8 cellular contexts compared by ENCODE assay signal in the genomic region with DNA sequence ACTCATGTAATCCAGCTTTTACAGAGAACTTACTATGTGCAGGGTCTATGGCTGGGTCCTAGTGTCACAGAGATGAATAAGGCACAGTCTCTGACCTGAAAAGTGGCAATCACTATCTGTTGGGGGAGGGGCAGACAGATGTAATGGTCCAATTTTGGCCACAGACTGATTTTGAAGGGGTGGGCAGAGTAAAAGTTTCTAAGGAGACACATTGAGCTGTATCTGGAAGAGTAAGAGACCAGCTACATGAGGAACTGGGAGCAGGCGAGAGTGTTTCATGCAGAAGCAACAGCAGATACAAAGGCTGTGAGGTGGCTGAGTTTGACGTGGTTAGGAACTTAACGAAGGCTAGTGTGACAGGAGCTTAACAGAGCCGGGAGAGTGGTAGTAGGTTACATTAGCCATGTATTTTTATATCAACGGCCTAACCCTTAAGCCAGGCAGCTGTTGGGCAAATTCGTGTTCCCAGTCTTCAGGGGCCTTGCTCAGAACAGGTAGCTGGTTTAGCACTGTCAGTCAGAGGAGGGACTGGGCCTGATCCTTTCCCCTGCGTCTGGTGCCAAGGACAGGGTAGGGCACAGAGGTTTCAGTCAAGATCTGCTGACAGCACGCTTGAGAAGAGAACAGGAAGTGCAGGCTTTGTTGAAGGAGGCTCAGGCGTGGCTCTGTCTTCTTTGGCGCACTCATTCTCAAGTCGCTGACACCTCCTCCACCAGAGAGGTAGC. TPM values are rescaled to one million over a fixed set of nuclear protein-coding genes. Genes with fewer than 3 reads are reported as not detected.
DNase-seq lines count a peak whose midpoint lies in the region; ATAC-seq and TF ChIP-seq lines count a peak whose summit lies in the region.

No MANE protein-coding gene starts in this region.

- H3K36me3 ChIP-seq in lower lobe of right lung = no peaks in the 10 kb centered on the region

- H3K4me1 Mint-ChIP-seq in activated naive CD8-positive, alpha-beta T cell treated with anti-CD3 and anti-CD28 coated beads for 36 hours = peaks cover 46% of the 10 kb centered on the region

- no peaks in the 10 kb centered on the region for H3K9me3 Mint-ChIP-seq in activated naive CD8-positive, alpha-beta T cell treated with anti-CD3 and anti-CD28 coated beads for 36 hours

- H3K36me3 Mint-ChIP-seq in activated naive CD8-positive, alpha-beta T cell treated with anti-CD3 and anti-CD28 coated beads for 36 hours = peaks cover 15% of the 10 kb centered on the region

- no peaks in the 10 kb centered on the region for H3K27me3 Mint-ChIP-seq in activated naive CD8-positive, alpha-beta T cell treated with anti-CD3 and anti-CD28 coated beads for 36 hours

- H3K27ac Mint-ChIP-seq in activated naive CD8-positive, alpha-beta T cell treated with anti-CD3 and anti-CD28 coated beads for 36 hours = peak overlapping the region; percentile 97

- H3K27ac ChIP-seq in lower lobe of right lung = peak overlapping the region; percentile 96

- peaks cover 43% of the 10 kb centered on the region for H3K4me1 ChIP-seq in lower lobe of right lung

- DNase-seq in SIG-M5 (lab: John Stamatoyannopoulos, UW) = peak; percentile 29
- peak; percentile 67 for DNase-seq in activated naive CD8-positive, alpha-beta T cell treated with anti-CD3 and anti-CD28 coated beads for 36 hours
- peak; percentile 57 for DNase-seq in lower lobe of right lung
- DNase-seq in stimulated activated naive CD4-positive, alpha-beta T cell (lab: John Stamatoyannopoulos, UW) = peak; percentile 60 to 92 (median 80)
- DNase-seq in GM10266 (ENCODE audit: extremely low spot score) = no peak
- DNase-seq in NCI-H187 (lab: John Stamatoyannopoulos, UW) = no peak

- H3K4me3 ChIP-seq in lower lobe of right lung = peak overlapping the region; percentile 92

- H3K27me3 ChIP-seq in lower lobe of right lung (ENCODE audit: low read depth) = no peaks in the 10 kb centered on the region

- TF ChIP-seq CTCF in lower lobe of right lung (IDR thresholded peaks at IDR 0.05) = no peak
- no peak for TF ChIP-seq CTCF in GM10266 (IDR thresholded peaks at IDR 0.05; ENCODE audit: control insufficient read depth, insufficient read depth, low read depth, missing control alignments)

- H3K4me3 Mint-ChIP-seq in activated naive CD8-positive, alpha-beta T cell treated with anti-CD3 and anti-CD28 coated beads for 36 hours = peak overlapping the region; percentile 86

- ATAC-seq in GM18873 (IDR thresholded peaks at IDR 0.05; ENCODE audit: low FRiP score, unreplicated experiment) (peak; percentile 43), HG03060 (IDR thresholded peaks at IDR 0.05; ENCODE audit: low read depth, unreplicated experiment) (peak; percentile 34), lower lobe of right lung (peak; percentile 30 to 44)

- intact Hi-C loops in lower lobe of right lung (cut with DNase I) = no loop called here

- no peaks in the 10 kb centered on the region for H3K9me3 ChIP-seq in lower lobe of right lung

RNA-seq across cellular contexts. Expression of gene STIM1, which starts 1.4 kb away (rescaled TPM):
- 10 to 100 TPM; 49.4 to 55.4 TPM for total RNA-seq in activated naive CD8-positive, alpha-beta T cell treated with anti-CD3 and anti-CD28 coated beads for 36 hours
- 59.5 TPM for total RNA-seq in lower lobe of right lung

RNA-seq across cellular contexts. Expression of gene RHOG, which starts 13.3 kb away (rescaled TPM):
- total RNA-seq in activated naive CD8-positive, alpha-beta T cell treated with anti-CD3 and anti-CD28 coated beads for 36 hours = 100 to 1,000 TPM; 183 to 190 TPM
- total RNA-seq in lower lobe of right lung = 86.5 TPM

RNA-seq across cellular contexts. Expression of gene PGAP2, which starts 45.7 kb away (rescaled TPM):
- total RNA-seq in activated naive CD8-positive, alpha-beta T cell treated with anti-CD3 and anti-CD28 coated beads for 36 hours = 10 to 100 TPM; 35.4 to 35.6 TPM
- 23.8 TPM for total RNA-seq in lower lobe of right lung

RNA-seq across cellular contexts. Expression of gene NUP98, which starts 56.7 kb away (rescaled TPM):
- 100 to 1,000 TPM in 1 of 2 experiments, 10 to 100 TPM in 1; 98.1 to 115 TPM for total RNA-seq in activated naive CD8-positive, alpha-beta T cell treated with anti-CD3 and anti-CD28 coated beads for 36 hours
- 62.3 TPM for total RNA-seq in lower lobe of right lung

Comparison
In these comparisons a context has a peak if more than half of its experiments do, and no peak if none do; other contexts are left out.
1. DNase-seq: peak in SIG-M5 (single experiment), activated naive CD8-positive, alpha-beta T cell treated with anti-CD3 and anti-CD28 coated beads for 36 hours (single experiment), lower lobe of right lung (single experiment) and stimulated activated naive CD4-positive, alpha-beta T cell (6 of 6); none in GM10266 (single experiment) and NCI-H187 (0 of 2).
2. Peak in every context shown above with its lines, with median percentiles within 50 percentile points of each other: ATAC-seq.